ENCODE assay signal across 13 cellular contexts in genomic region chr7:111678986-111679385, GRCh38.
DNase-seq lines count a peak whose midpoint lies in the region; ATAC-seq and TF ChIP-seq lines count a peak whose summit lies in the region.
"Had no signal": no experiment of that assay in that cellular context is flagged by ENCODE, and none has a peak within 500 bp of the region (broad histone marks: within the 10 kb centered on the region; RNA-seq: fewer than 3 reads in every experiment).

No MANE protein-coding gene starts in this region.

- H3K4me1 ChIP-seq in uterus (no peaks in the 10 kb centered on the region), GM23338 (ENCODE audit: insufficient read depth) (no peaks in the 10 kb centered on the region)
- H3K4me1 ChIP-seq: BLaER1 had no signal

- H3K27ac ChIP-seq in uterus, result no peak overlapping the region
- no peak overlapping the region for H3K27ac ChIP-seq in GM23338 (ENCODE audit: low read depth)
- H3K27ac ChIP-seq: 22Rv1, BLaER1 had no signal

- no peaks in the 10 kb centered on the region for H3K36me3 Mint-ChIP-seq in GM23338 (ENCODE audit: low read depth)
- H3K36me3 Mint-ChIP-seq: CD8-positive, alpha-beta T cell had no signal

- no peak for TF ChIP-seq POLR2A in uterus (IDR thresholded peaks at IDR 0.05)

- no peaks in the 10 kb centered on the region for H3F3A ChIP-seq in GM23338 (replicated peaks; ENCODE audit: low read depth)

- ATAC-seq in GM23338, result no peak
- ATAC-seq: CD8-positive, alpha-beta T cell had no signal

- TF ChIP-seq CTCF in fibroblast of pulmonary artery (IDR thresholded peaks at IDR 0.05; ENCODE audit: low read length, missing control alignments) (no peak), uterus (IDR thresholded peaks at IDR 0.05) (no peak), GM23338 (conservative IDR thresholded peaks at IDR 0.05; ENCODE audit: low read depth in 2 of 2) (no peak)

- no peaks in the 10 kb centered on the region for H3K79me2 ChIP-seq in GM23338 (replicated peaks; ENCODE audit: insufficient read depth)

- H4K20me1 ChIP-seq in GM23338 (replicated peaks; ENCODE audit: insufficient read depth), result no peaks in the 10 kb centered on the region
- H4K20me1 ChIP-seq: BLaER1 had no signal

- DNase-seq in A172 (ENCODE audit: low spot score) (peak; percentile 19), OCI-M1 (lab: John Stamatoyannopoulos, UW) (peak; percentile 15), astrocyte of the hippocampus (ENCODE audit: low read depth, low spot score) (peak; percentile 8), fibroblast of pulmonary artery (ENCODE audit: low read depth) (peak; percentile 10), hippocampal formation (lab: John Stamatoyannopoulos, UW) (no peak), hepatic stellate cell (ENCODE audit: low spot score) (no peak), uterus (no peak), GM23338 (ENCODE audit: low spot score) (no peak)
- DNase-seq: CD8-positive, alpha-beta T cell; GDM1; H9 had no signal

- H2AFZ ChIP-seq in GM23338, result no peak overlapping the region

- no peaks in the 10 kb centered on the region for H3K27me3 ChIP-seq in uterus
- H3K27me3 ChIP-seq in GM23338 (ENCODE audit: insufficient read depth), result no peaks in the 10 kb centered on the region
- H3K27me3 ChIP-seq: BLaER1 had no signal

- no peak overlapping the region; the same call in 1 of the 2 replicates for H3K27ac Mint-ChIP-seq in GM23338
- H3K27ac Mint-ChIP-seq: CD8-positive, alpha-beta T cell; H9 had no signal

- H3K4me1 Mint-ChIP-seq in GM23338, result 0 out of 3 replicates have a peak, but pooled peaks cover 3% of the 10 kb centered on the region

- peaks cover 11% of the 10 kb centered on the region; the same call in 1 of the 2 replicates for H3K9me2 ChIP-seq in GM23338 (ENCODE audit: insufficient read depth)

- H3K36me3 ChIP-seq in uterus, result no peaks in the 10 kb centered on the region
- no peaks in the 10 kb centered on the region for H3K36me3 ChIP-seq in GM23338 (ENCODE audit: insufficient read depth)
- H3K36me3 ChIP-seq: BLaER1 had no signal

- H3K9me3 Mint-ChIP-seq in GM23338, result no peaks in the 10 kb centered on the region
- H3K9me3 Mint-ChIP-seq: CD8-positive, alpha-beta T cell; H9 had no signal

- H3K4me3 ChIP-seq in fibroblast of pulmonary artery (replicated peaks; ENCODE audit: low read depth, low read length), result no peak overlapping the region
- H3K4me3 ChIP-seq in uterus, result no peak overlapping the region
- H3K4me3 ChIP-seq in GM23338, result no peak overlapping the region
- H3K4me3 ChIP-seq: BLaER1 had no signal

- intact Hi-C loops in uterus (cut with DNase I; ENCODE audit: low total_unique reads), result no loop called here

- no peak overlapping the region for H3K4me3 Mint-ChIP-seq in GM23338
- H3K4me3 Mint-ChIP-seq: CD8-positive, alpha-beta T cell; H9 had no signal

- H3K9me3 ChIP-seq in uterus, result no peaks in the 10 kb centered on the region
- H3K9me3 ChIP-seq: BLaER1 had no signal

- peaks cover 4% of the 10 kb centered on the region for H3K27me3 Mint-ChIP-seq in GM23338 (ENCODE audit: insufficient read depth, low read depth, poor library complexity)

- no peak overlapping the region for H3K4me2 ChIP-seq in GM23338
- H3K4me2 ChIP-seq: BLaER1 had no signal

TF ChIP-seq in GM23338, 12 proteins besides CTCF, POLR2A, EP300 and RAD21 (continues in another document):
- TF ChIP-seq EZH2 (IDR thresholded peaks at IDR 0.05; ENCODE audit: low read depth, unreplicated experiment) (no peak), REST (IDR thresholded peaks at IDR 0.05; ENCODE audit: unreplicated experiment) (no peak), POLR2AphosphoS5 (IDR thresholded peaks at IDR 0.05; ENCODE audit: low read depth) (no peak), CREB1 (CRISPR knock-in tag; IDR thresholded peaks at IDR 0.05; ENCODE audit: low read depth) (no peak), ZNF114 (CRISPR knock-in tag; IDR thresholded peaks at IDR 0.05) (no peak), ZNF462 (CRISPR knock-in tag; IDR thresholded peaks at IDR 0.05) (no peak), EZH2phosphoT487 (IDR thresholded peaks at IDR 0.05; ENCODE audit: unreplicated experiment) (no peak), STAT1 (IDR thresholded peaks at IDR 0.05; ENCODE audit: unreplicated experiment) (no peak), NANOG (IDR thresholded peaks at IDR 0.05; ENCODE audit: borderline replicate concordance) (no peak), ZNF331 (CRISPR knock-in tag; IDR thresholded peaks at IDR 0.05; ENCODE audit: low read depth) (no peak)

Comparison
In these comparisons a context has a peak if more than half of its experiments do, and no peak if none do; other contexts are left out.
1. DNase-seq: peak in A172 (single experiment), OCI-M1 (single experiment), astrocyte of the hippocampus (single experiment) and fibroblast of pulmonary artery (single experiment); none in hippocampal formation (0 of 2), hepatic stellate cell (single experiment), uterus (0 of 2) and GM23338 (single experiment).